Comparison of ENCODE assay signal across 1 cellular context in genomic region chr20:64000906-64001305, GRCh38.
TF ChIP-seq lines count a peak whose summit lies in the region.

No MANE protein-coding gene starts in this region.

TF ChIP-seq in HepG2, 621 proteins besides CTCF, POLR2A, EP300 and RAD21:
- TF ChIP-seq ZNF503 (CRISPR knock-in tag; IDR thresholded peaks at IDR 0.05) (no peak), NFYC (CRISPR knock-in tag; IDR thresholded peaks at IDR 0.05) (no peak), ZNF670 (CRISPR knock-in tag; IDR thresholded peaks at IDR 0.05; ENCODE audit: borderline replicate concordance) (no peak), ZNF232 (CRISPR knock-in tag; IDR thresholded peaks at IDR 0.05; ENCODE audit: borderline replicate concordance) (no peak), ATM (IDR thresholded peaks at IDR 0.05; ENCODE audit: borderline replicate concordance) (no peak), SETDB1 (CRISPR knock-in tag; IDR thresholded peaks at IDR 0.05; ENCODE audit: borderline replicate concordance) (no peak), ZNF646 (CRISPR knock-in tag; IDR thresholded peaks at IDR 0.05) (no peak), HNRNPLL (IDR thresholded peaks at IDR 0.05; ENCODE audit: low read depth, low read length, poor library complexity, severe bottlenecking) (no peak), E2F1 (CRISPR knock-in tag; IDR thresholded peaks at IDR 0.05) (no peak), SAFB2 (CRISPR knock-in tag; IDR thresholded peaks at IDR 0.05; ENCODE audit: borderline replicate concordance, low read depth) (no peak), E2F2 (CRISPR knock-in tag; IDR thresholded peaks at IDR 0.05; ENCODE audit: borderline replicate concordance) (no peak), DZIP1 (CRISPR knock-in tag; IDR thresholded peaks at IDR 0.05) (no peak), POLR2AphosphoS5 (IDR thresholded peaks at IDR 0.05; ENCODE audit: low read depth, low read length) (no peak)
